ENCODE assay signal across 26 cellular contexts in the genomic region with DNA sequence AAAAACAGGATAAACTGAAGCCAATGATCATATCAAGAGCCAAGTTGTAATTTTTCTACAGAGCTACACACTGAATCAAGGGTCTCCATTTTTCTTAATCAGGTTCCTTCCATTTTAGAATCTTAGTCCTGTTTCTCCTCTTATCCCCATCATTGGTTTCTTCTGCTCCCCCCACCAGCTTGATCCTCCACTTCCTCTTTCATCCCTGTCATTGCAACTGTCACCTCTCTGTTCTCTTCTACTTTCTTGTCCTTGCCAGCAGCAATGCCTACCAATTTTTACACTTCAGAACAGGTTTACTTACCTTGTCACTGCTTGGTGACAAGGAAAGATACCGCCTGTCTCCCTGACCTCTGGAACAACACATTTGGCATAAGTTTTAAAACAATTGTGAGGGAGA.
"Had no signal": no experiment of that assay in that cellular context is flagged by ENCODE, and none has a peak within 500 bp of the region (broad histone marks: within the 10 kb centered on the region; RNA-seq: fewer than 3 reads in every experiment).

No MANE protein-coding gene starts in this region.

- H3K9me3 Mint-ChIP-seq: activated CD4-positive, alpha-beta T cell treated with anti-CD3 and anti-CD28 coated beads, Interleukin-2, amount 10 ng/mL, durations not matched to agents 7 days and 5 days; activated CD8-positive, alpha-beta T cell treated with anti-CD3 and anti-CD28 coated beads for 36 hours; activated naive CD8-positive, alpha-beta T cell treated with anti-CD3 and anti-CD28 coated beads, Interleukin-2, amount 50 U/mL, for 24 hours; endodermal cell; neural crest cell; stimulated activated effector memory CD8-positive, alpha-beta T cell treated with anti-CD3 and anti-CD28 coated beads, Interleukin-12 subunit alpha, Interleukin-12 subunit beta, amount 100 ng/mL, for 72 hours; stimulated activated naive CD8-positive, alpha-beta T cell treated with anti-CD3 and anti-CD28 coated beads, Interleukin-15, amount 100 ng/mL, for 72 hours had no signal

- H3K4me3 Mint-ChIP-seq: activated CD4-positive, alpha-beta T cell treated with anti-CD3 and anti-CD28 coated beads, Interleukin-2, amount 10 ng/mL, durations not matched to agents 7 days and 5 days; activated CD8-positive, alpha-beta memory T cell treated with anti-CD3 and anti-CD28 coated beads, Interleukin-2, amount 10 ng/mL, durations not matched to agents 7 days and 5 days; activated CD8-positive, alpha-beta T cell treated with anti-CD3 and anti-CD28 coated beads for 36 hours; activated naive CD8-positive, alpha-beta T cell treated with anti-CD3 and anti-CD28 coated beads, Interleukin-2, amount 50 U/mL, for 24 hours; endodermal cell; naive B cell; neural crest cell; stimulated activated effector memory CD8-positive, alpha-beta T cell treated with anti-CD3 and anti-CD28 coated beads, Interleukin-12 subunit alpha, Interleukin-12 subunit beta, amount 100 ng/mL, for 72 hours; stimulated activated naive CD8-positive, alpha-beta T cell treated with anti-CD3 and anti-CD28 coated beads, Interleukin-15, amount 100 ng/mL, for 72 hours had no signal

- H3K27me3 ChIP-seq: esophagus squamous epithelium, gastrocnemius medialis, transverse colon had no signal

- ATAC-seq: activated CD8-positive, alpha-beta memory T cell treated with anti-CD3 and anti-CD28 coated beads, Interleukin-2, amount 10 ng/mL, durations not matched to agents 7 days and 5 days; activated CD8-positive, alpha-beta T cell treated with anti-CD3 and anti-CD28 coated beads for 36 hours; activated naive CD8-positive, alpha-beta T cell treated with anti-CD3 and anti-CD28 coated beads, Interleukin-2, amount 50 U/mL, for 24 hours; gastrocnemius medialis; left lung; sciatic nerve; stimulated activated effector memory CD8-positive, alpha-beta T cell treated with anti-CD3 and anti-CD28 coated beads, Interleukin-12 subunit alpha, Interleukin-12 subunit beta, amount 100 ng/mL, for 72 hours; stimulated activated naive CD8-positive, alpha-beta T cell treated with anti-CD3 and anti-CD28 coated beads, Interleukin-15, amount 100 ng/mL, for 72 hours had no signal

- H3K36me3 Mint-ChIP-seq: activated CD8-positive, alpha-beta memory T cell treated with anti-CD3 and anti-CD28 coated beads, Interleukin-2, amount 10 ng/mL, durations not matched to agents 7 days and 5 days; naive B cell; stimulated activated effector memory CD8-positive, alpha-beta T cell treated with anti-CD3 and anti-CD28 coated beads, Interleukin-12 subunit alpha, Interleukin-12 subunit beta, amount 100 ng/mL, for 72 hours had no signal

- H3K4me3 ChIP-seq: coronary artery, esophagus squamous epithelium, gastrocnemius medialis, left lung, lung, transverse colon had no signal

- H3K27ac Mint-ChIP-seq: activated CD4-positive, alpha-beta T cell treated with anti-CD3 and anti-CD28 coated beads, Interleukin-2, amount 10 ng/mL, durations not matched to agents 7 days and 5 days; activated CD8-positive, alpha-beta memory T cell treated with anti-CD3 and anti-CD28 coated beads, Interleukin-2, amount 10 ng/mL, durations not matched to agents 7 days and 5 days; activated CD8-positive, alpha-beta T cell treated with anti-CD3 and anti-CD28 coated beads for 36 hours; activated naive CD8-positive, alpha-beta T cell treated with anti-CD3 and anti-CD28 coated beads, Interleukin-2, amount 50 U/mL, for 24 hours; endodermal cell; naive B cell; stimulated activated effector memory CD8-positive, alpha-beta T cell treated with anti-CD3 and anti-CD28 coated beads, Interleukin-12 subunit alpha, Interleukin-12 subunit beta, amount 100 ng/mL, for 72 hours; stimulated activated naive CD8-positive, alpha-beta T cell treated with anti-CD3 and anti-CD28 coated beads, Interleukin-15, amount 100 ng/mL, for 72 hours had no signal

- H3K4me1 Mint-ChIP-seq: activated CD4-positive, alpha-beta T cell treated with anti-CD3 and anti-CD28 coated beads, Interleukin-2, amount 10 ng/mL, durations not matched to agents 7 days and 5 days; activated CD8-positive, alpha-beta memory T cell treated with anti-CD3 and anti-CD28 coated beads, Interleukin-2, amount 10 ng/mL, durations not matched to agents 7 days and 5 days; activated naive CD8-positive, alpha-beta T cell treated with anti-CD3 and anti-CD28 coated beads, Interleukin-2, amount 50 U/mL, for 24 hours; neural crest cell; stimulated activated effector memory CD8-positive, alpha-beta T cell treated with anti-CD3 and anti-CD28 coated beads, Interleukin-12 subunit alpha, Interleukin-12 subunit beta, amount 100 ng/mL, for 72 hours; stimulated activated naive CD8-positive, alpha-beta T cell treated with anti-CD3 and anti-CD28 coated beads, Interleukin-15, amount 100 ng/mL, for 72 hours had no signal

- DNase-seq: activated CD4-positive, alpha-beta T cell treated with anti-CD3 and anti-CD28 coated beads, Interleukin-2, amount 10 ng/mL, durations not matched to agents 7 days and 5 days; activated CD4-positive, CD25-positive, alpha-beta regulatory T cell treated with anti-CD3 and anti-CD28 coated beads, Interleukin-2, amount 50 U/mL, for 72 hours; activated CD8-positive, alpha-beta memory T cell treated with anti-CD3 and anti-CD28 coated beads, Interleukin-2, amount 10 ng/mL, durations not matched to agents 7 days and 5 days; activated CD8-positive, alpha-beta T cell treated with anti-CD3 and anti-CD28 coated beads for 36 hours; activated effector memory CD4-positive, alpha-beta T cell treated with anti-CD3 and anti-CD28 coated beads, Interleukin-2, amount 50 U/mL, for 16 hours; activated naive CD4-positive, alpha-beta T cell treated with anti-CD3 and anti-CD28 coated beads, Interleukin-2, amount 50 U/mL, for 16 hours; activated naive CD8-positive, alpha-beta T cell treated with anti-CD3 and anti-CD28 coated beads, Interleukin-2, amount 50 U/mL, for 24 hours; activated T-cell treated with anti-CD3 and anti-CD28 coated beads for 4 hours; cerebellar nuclear complex; endodermal cell; esophagus squamous epithelium; gastrocnemius medialis; hippocampal formation; kidney glomerular epithelial cell; left lung; naive B cell; small intestine; stimulated activated CD4-positive, alpha-beta T cell treated with anti-CD3 and anti-CD28 coated beads, Interleukin-2, amount 100 ng/mL, for 24 hours; stimulated activated naive CD8-positive, alpha-beta T cell treated with anti-CD3 and anti-CD28 coated beads, Interleukin-15, amount 100 ng/mL, for 72 hours; transverse colon had no signal

- H3K27ac ChIP-seq: coronary artery, esophagus squamous epithelium, gastrocnemius medialis, left lung, transverse colon, VCaP had no signal

- H3K4me1 ChIP-seq: esophagus squamous epithelium, left lung, transverse colon had no signal

- H3K9me3 ChIP-seq: esophagus squamous epithelium, gastrocnemius medialis, left lung, transverse colon had no signal

- H3K36me3 ChIP-seq: esophagus squamous epithelium, gastrocnemius medialis, left lung, transverse colon had no signal
